In genomic region chr19:20661150-20661819, GRCh38 we compare ENCODE assay signal across 1 cellular context.
TF ChIP-seq lines count a peak whose summit lies in the region.

Gene ZNF626 (minus strand): TSS chr19:20661571. CDS start chr19:20661446, 125 bp downstream.

TF ChIP-seq in K562, 482 proteins besides CTCF, POLR2A, EP300 and RAD21 (continued from another document and continues in another):
- TF ChIP-seq ZBTB40 (IDR thresholded peaks at IDR 0.05) (peak; percentile 58), ZBTB40 (CRISPR knock-in tag; IDR thresholded peaks at IDR 0.05) (no peak), CREBBP (IDR thresholded peaks at IDR 0.05; ENCODE audit: low read depth, low read length) (no peak), ASH1L (IDR thresholded peaks at IDR 0.05; ENCODE audit: borderline replicate concordance, low read depth, partially characterized antibody) (peak; percentile 89), ZNF174 (CRISPR knock-in tag; IDR thresholded peaks at IDR 0.05) (no peak), SMARCA5 (IDR thresholded peaks at IDR 0.05) (no peak), TBL1XR1 (IDR thresholded peaks at IDR 0.05; ENCODE audit: low read length in 2 of 2) (no peak), ZC3H8 (IDR thresholded peaks at IDR 0.05) (no peak), CTCFL (IDR thresholded peaks at IDR 0.05; ENCODE audit: borderline replicate concordance, insufficient read depth, low read depth, low read length, poor library complexity, severe bottlenecking) (no peak), NEUROD1 (IDR thresholded peaks at IDR 0.05; ENCODE audit: borderline replicate concordance, low read depth, low read length, partially characterized antibody) (peak; percentile 60), BMI1 (IDR thresholded peaks at IDR 0.05; ENCODE audit: low read length) (no peak), CXXC5 (CRISPR knock-in tag; IDR thresholded peaks at IDR 0.05) (peak; percentile 23), MEIS2 (IDR thresholded peaks at IDR 0.05; ENCODE audit: partially characterized antibody) (peak; percentile 79), TRIM28 (IDR thresholded peaks at IDR 0.05) (no peak), ARID2 (IDR thresholded peaks at IDR 0.05) (no peak), ZNF699 (CRISPR knock-in tag; IDR thresholded peaks at IDR 0.05; ENCODE audit: insufficient replicate concordance) (no peak), SPI1 (IDR thresholded peaks at IDR 0.05; ENCODE audit: borderline replicate concordance, low read depth, low read length) (no peak), RBM17 (IDR thresholded peaks at IDR 0.05; ENCODE audit: borderline replicate concordance, low read depth, low read length) (no peak), NRF1 (conservative IDR thresholded peaks at IDR 0.05 in 1 of 2, IDR thresholded peaks at IDR 0.05 in 1 of 2) (0 out of 4 replicates have a peak, but pooled peaks of 1 of the 2 experiments have one; percentile 14), ELK3 (CRISPR knock-in tag; IDR thresholded peaks at IDR 0.05) (no peak), ZBED1 (IDR thresholded peaks at IDR 0.05) (no peak), KDM5B (IDR thresholded peaks at IDR 0.05; ENCODE audit: insufficient replicate concordance, low read depth, low read length) (no peak), PML (IDR thresholded peaks at IDR 0.05; ENCODE audit: low read length) (peak; percentile 37; the same call in 1 of the 2 replicates), PBX2 (CRISPR knock-in tag; IDR thresholded peaks at IDR 0.05; ENCODE audit: low read depth) (peak; percentile 87), PBX2 (tag; conservative IDR thresholded peaks at IDR 0.05; ENCODE audit: low read depth) (peak; percentile 96), FOXM1 (IDR thresholded peaks at IDR 0.05; ENCODE audit: low read depth) (no peak), FOXM1 (CRISPR knock-in tag; IDR thresholded peaks at IDR 0.05; ENCODE audit: low read depth) (no peak), POLR2G (IDR thresholded peaks at IDR 0.05; ENCODE audit: low read depth, low read length) (peak; percentile 67), HDAC1 (IDR thresholded peaks at IDR 0.05) (0 out of 4 replicates have a peak, but pooled peaks of 1 of the 2 experiments have one; percentile 38), HDAC3 (IDR thresholded peaks at IDR 0.05; ENCODE audit: borderline replicate concordance, partially characterized antibody) (no peak), RERE (CRISPR knock-in tag; IDR thresholded peaks at IDR 0.05; ENCODE audit: borderline replicate concordance) (no peak), SUPT5H (IDR thresholded peaks at IDR 0.05) (peak; percentile 85), THRB (CRISPR knock-in tag; conservative IDR thresholded peaks at IDR 0.05) (no peak), IFI16 (CRISPR knock-in tag; IDR thresholded peaks at IDR 0.05) (no peak), TSC22D4 (tag; IDR thresholded peaks at IDR 0.05) (no peak), NFYB (IDR thresholded peaks at IDR 0.05; ENCODE audit: extremely low read depth, insufficient read length) (peak; percentile 96), MAZ (CRISPR knock-in tag; conservative IDR thresholded peaks at IDR 0.05 in 1 of 2, IDR thresholded peaks at IDR 0.05 in 1 of 2) (no peak; a peak in 1 of 4 replicates), TAF1 (IDR thresholded peaks at IDR 0.05; ENCODE audit: control insufficient read depth, extremely low read depth, insufficient read depth, low read length, severe bottlenecking) (peak; percentile 69), WHSC1 (IDR thresholded peaks at IDR 0.05; ENCODE audit: low read length) (no peak), ELF2 (CRISPR knock-in tag; IDR thresholded peaks at IDR 0.05) (no peak), ZFX (CRISPR knock-in tag; IDR thresholded peaks at IDR 0.05) (peak; percentile 75)
